1 cellular context compared by ENCODE assay signal in the genomic region with DNA sequence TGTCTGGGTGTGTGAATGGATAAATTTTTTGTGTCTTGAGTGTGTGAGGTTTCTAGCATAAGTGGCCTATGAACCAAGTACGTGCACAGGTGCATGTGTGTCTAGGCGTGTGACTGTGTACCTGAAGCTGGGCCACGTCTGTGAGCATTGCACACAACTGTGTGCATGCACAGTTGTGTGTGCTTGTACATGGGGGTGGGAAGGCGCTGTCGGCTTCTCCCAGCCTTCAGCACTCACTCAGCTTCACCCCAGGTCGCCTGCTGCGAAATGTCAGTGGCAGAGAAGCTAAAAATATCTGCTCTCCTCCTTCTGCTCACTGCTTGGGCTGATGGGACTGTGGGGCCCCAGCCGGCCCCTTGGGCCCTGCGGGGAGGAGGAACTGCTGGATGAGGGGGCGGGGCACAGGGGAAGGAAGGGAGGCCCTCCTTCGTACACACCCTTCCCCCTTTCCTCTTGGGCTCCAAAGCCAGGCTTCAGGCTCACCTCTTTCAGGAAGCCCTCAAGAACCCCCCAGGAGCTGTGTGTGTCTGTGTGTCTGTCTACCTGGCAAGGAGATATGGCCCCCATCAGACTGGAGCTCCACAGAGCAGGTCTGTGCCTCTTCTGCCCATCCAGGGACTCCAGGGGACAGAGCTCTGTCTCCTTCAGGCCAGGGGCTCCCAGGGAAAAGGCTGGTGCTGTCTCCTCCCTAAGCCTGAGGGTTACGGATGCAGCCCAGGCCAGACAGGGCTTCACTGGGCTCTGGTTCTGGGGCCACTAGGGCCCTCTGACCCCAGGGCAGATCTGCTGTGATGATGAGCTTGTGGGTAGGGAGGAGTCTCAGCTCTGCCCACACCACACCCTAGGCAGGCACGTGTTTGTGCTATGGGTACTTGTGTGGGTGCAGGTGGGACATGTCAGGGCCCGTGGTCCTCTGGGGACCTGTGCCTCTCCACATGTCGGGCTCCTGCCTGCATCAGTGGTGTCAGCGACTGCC.
TF ChIP-seq lines count a peak whose summit lies in the region.

No MANE protein-coding gene starts in this region.

TF ChIP-seq in GM23338, 12 proteins besides CTCF, POLR2A, EP300 and RAD21 (continued from another document):
- TF ChIP-seq, protein P1, sequence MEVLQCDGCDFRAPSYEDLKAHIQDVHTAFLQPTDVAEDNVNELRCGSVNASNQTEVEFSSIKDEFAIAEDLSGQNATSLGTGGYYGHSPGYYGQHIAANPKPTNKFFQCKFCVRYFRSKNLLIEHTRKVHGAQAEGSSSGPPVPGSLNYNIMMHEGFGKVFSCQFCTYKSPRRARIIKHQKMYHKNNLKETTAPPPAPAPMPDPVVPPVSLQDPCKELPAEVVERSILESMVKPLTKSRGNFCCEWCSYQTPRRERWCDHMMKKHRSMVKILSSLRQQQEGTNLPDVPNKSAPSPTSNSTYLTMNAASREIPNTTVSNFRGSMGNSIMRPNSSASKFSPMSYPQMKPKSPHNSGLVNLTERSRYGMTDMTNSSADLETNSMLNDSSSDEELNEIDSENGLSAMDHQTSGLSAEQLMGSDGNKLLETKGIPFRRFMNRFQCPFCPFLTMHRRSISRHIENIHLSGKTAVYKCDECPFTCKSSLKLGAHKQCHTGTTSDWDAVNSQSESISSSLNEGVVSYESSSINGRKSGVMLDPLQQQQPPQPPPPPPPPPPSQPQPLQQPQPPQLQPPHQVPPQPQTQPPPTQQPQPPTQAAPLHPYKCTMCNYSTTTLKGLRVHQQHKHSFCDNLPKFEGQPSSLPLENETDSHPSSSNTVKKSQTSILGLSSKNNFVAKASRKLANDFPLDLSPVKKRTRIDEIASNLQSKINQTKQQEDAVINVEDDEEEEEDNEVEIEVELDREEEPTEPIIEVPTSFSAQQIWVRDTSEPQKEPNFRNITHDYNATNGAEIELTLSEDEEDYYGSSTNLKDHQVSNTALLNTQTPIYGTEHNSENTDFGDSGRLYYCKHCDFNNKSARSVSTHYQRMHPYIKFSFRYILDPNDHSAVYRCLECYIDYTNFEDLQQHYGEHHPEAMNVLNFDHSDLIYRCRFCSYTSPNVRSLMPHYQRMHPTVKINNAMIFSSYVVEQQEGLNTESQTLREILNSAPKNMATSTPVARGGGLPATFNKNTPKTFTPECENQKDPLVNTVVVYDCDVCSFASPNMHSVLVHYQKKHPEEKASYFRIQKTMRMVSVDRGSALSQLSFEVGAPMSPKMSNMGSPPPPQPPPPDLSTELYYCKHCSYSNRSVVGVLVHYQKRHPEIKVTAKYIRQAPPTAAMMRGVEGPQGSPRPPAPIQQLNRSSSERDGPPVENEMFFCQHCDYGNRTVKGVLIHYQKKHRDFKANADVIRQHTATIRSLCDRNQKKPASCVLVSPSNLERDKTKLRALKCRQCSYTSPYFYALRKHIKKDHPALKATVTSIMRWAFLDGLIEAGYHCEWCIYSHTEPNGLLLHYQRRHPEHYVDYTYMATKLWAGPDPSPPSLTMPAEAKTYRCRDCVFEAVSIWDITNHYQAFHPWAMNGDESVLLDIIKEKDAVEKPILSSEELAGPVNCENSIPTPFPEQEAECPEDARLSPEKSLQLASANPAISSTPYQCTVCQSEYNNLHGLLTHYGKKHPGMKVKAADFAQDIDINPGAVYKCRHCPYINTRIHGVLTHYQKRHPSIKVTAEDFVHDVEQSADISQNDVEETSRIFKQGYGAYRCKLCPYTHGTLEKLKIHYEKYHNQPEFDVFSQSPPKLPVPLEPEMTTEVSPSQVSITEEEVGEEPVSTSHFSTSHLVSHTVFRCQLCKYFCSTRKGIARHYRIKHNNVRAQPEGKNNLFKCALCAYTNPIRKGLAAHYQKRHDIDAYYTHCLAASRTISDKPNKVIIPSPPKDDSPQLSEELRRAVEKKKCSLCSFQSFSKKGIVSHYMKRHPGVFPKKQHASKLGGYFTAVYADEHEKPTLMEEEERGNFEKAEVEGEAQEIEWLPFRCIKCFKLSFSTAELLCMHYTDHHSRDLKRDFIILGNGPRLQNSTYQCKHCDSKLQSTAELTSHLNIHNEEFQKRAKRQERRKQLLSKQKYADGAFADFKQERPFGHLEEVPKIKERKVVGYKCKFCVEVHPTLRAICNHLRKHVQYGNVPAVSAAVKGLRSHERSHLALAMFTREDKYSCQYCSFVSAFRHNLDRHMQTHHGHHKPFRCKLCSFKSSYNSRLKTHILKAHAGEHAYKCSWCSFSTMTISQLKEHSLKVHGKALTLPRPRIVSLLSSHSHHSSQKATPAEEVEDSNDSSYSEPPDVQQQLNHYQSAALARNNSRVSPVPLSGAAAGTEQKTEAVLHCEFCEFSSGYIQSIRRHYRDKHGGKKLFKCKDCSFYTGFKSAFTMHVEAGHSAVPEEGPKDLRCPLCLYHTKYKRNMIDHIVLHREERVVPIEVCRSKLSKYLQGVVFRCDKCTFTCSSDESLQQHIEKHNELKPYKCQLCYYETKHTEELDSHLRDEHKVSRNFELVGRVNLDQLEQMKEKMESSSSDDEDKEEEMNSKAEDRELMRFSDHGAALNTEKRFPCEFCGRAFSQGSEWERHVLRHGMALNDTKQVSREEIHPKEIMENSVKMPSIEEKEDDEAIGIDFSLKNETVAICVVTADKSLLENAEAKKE (CRISPR knock-in tag; IDR thresholded peaks at IDR 0.05): no peak
- TF ChIP-seq ZNF331 (CRISPR knock-in tag; IDR thresholded peaks at IDR 0.05; ENCODE audit: low read depth) (no peak), NANOG (IDR thresholded peaks at IDR 0.05; ENCODE audit: borderline replicate concordance) (no peak), JUNB (IDR thresholded peaks at IDR 0.05; ENCODE audit: unreplicated experiment) (no peak)
TF ChIP-seq in GM23338: peak in this region for 1.
